In the genomic region with DNA sequence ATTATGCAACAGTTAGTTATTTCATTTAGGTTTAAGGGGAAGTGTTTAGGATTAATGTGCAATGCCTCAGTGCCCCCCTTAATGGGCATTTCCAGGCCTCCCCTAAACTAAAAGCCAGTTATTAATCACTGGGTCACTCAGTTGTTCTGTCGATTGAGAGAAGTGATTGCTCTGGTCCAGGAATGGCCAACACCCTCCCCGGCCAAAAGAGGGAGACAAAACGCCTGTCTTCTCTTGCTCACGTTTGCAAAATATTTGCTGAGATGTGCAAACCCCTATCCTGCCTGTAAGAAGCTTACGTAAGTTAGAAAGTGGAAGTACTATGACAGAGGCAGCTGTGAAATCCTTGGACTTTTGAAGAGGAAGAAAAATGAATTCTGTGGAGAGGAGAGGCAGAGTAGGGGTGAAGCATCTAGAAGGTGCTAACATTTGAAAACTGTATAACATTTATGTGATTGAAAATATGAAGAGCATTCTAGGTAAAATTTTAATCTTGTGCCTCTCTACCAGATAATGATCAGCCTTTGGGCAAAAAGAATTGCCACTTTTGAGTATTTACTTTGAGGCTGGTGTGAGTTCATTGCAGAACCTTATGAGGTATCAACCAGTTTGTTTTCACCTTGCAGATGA, we compare ENCODE assay signal across 9 cellular contexts. TPM values are rescaled to one million over a fixed set of nuclear protein-coding genes. Genes with fewer than 3 reads are reported as not detected.
DNase-seq lines count a peak whose midpoint lies in the region; ATAC-seq, FAIRE-seq and TF ChIP-seq lines count a peak whose summit lies in the region.
"Had no signal": no experiment of that assay in that cellular context is flagged by ENCODE, and none has a peak within 500 bp of the region (broad histone marks: within the 10 kb centered on the region; RNA-seq: fewer than 3 reads in every experiment).

No MANE protein-coding gene starts in this region.

- FAIRE-seq in frontal cortex (lab: Jason Lieb, UNC), result no peak

- TF ChIP-seq CTCF in brain microvascular endothelial cell (IDR thresholded peaks at IDR 0.05; ENCODE audit: low read depth, low read length, missing control alignments) (peak; percentile 78), lung (IDR thresholded peaks at IDR 0.05; ENCODE audit: control extremely low read depth, extremely low read depth) (no peak)

- ATAC-seq in lung (ENCODE audit: insufficient read depth, low FRiP score) (peak; percentile 44), T-helper 17 cell (no peak)
- ATAC-seq: mucosa of descending colon had no signal

- no peaks in the 10 kb centered on the region for H3K4me1 Mint-ChIP-seq in T-helper 17 cell

- H3K36me3 ChIP-seq in brain microvascular endothelial cell (replicated peaks) (no peaks in the 10 kb centered on the region), lung (ENCODE audit: control insufficient read depth in 2 of 2, insufficient read depth in 2 of 2, low read length in 2 of 2) (no peaks in the 10 kb centered on the region)

- no peak overlapping the region for H3K27ac Mint-ChIP-seq in T-helper 17 cell

- in situ Hi-C loops in brain microvascular endothelial cell (cut with HindIII; ENCODE audit: low pct_ligation_motif_present, low sequenced_read_pairs), result no loop called here

- no peak overlapping the region for H3K4me3 Mint-ChIP-seq in T-helper 17 cell

- DNase-seq in NCI-H1105 treated with DMSO at 0.1 percent for 48 hours (lab: John Stamatoyannopoulos, UW) (peak; percentile 32), NCI-H1105 (lab: John Stamatoyannopoulos, UW) (no peak), M059J (ENCODE audit: low read depth) (peak; percentile 15), brain microvascular endothelial cell (peak; percentile 36), lung (ENCODE audit: low spot score) (peak; percentile 36), frontal cortex (ENCODE audit: low spot score in 2 of 2) (no peak), T-helper 17 cell (no peak)
- no peak for DNase-seq in effector CD8-positive, alpha-beta T cell (lab: John Stamatoyannopoulos, UW)

- H3K27ac ChIP-seq in brain microvascular endothelial cell (no peak overlapping the region), lung (ENCODE audit: low read depth in 1 of 2, low read length in 1 of 2) (no peak overlapping the region)

- H3K27me3 ChIP-seq in brain microvascular endothelial cell (replicated peaks), result no peaks in the 10 kb centered on the region
- H3K27me3 ChIP-seq in lung (ENCODE audit: control insufficient read depth, insufficient read depth), result no peaks in the 10 kb centered on the region

- 21 to 32% methylated on average over 5 of the region's 5 CpGs for WGBS in lung, 2 donors

- no peaks in the 10 kb centered on the region for H3K27me3 Mint-ChIP-seq in T-helper 17 cell

- no peaks in the 10 kb centered on the region for H3K9me3 ChIP-seq in lung (ENCODE audit: control insufficient read depth in 2 of 2, insufficient read depth in 1 of 2, low read length in 1 of 2)
- H3K9me3 ChIP-seq in T-helper 17 cell (ENCODE audit: control insufficient read depth, low read length, poor library complexity, severe bottlenecking), result no peaks in the 10 kb centered on the region
- H3K9me3 ChIP-seq: mucosa of descending colon had no signal

- H3K4me1 ChIP-seq in lung (ENCODE audit: control insufficient read depth in 2 of 2, insufficient read depth in 2 of 2, low read length in 2 of 2), result no peaks in the 10 kb centered on the region

- H3K36me3 Mint-ChIP-seq in T-helper 17 cell (ENCODE audit: low read depth), result no peaks in the 10 kb centered on the region

- H3K4me3 ChIP-seq in brain microvascular endothelial cell (ENCODE audit: low read depth, low read length), result no peak overlapping the region
- H3K4me3 ChIP-seq in lung, result no peak overlapping the region
- H3K4me3 ChIP-seq: mucosa of descending colon had no signal

RNA-seq across cellular contexts. Expression of a gene that starts 37.7 kb away (rescaled TPM):
- 0.96 and 1.5 TPM in 2 replicates for total RNA-seq in M059J (2014; rRNA removed; shearing (Covaris generic))
- total RNA-seq in lung (10 to 100 TPM; 12.0 to 30.9 TPM), frontal cortex (119 TPM), T-helper 17 cell (not detected)
- 1 to 10 TPM in 1 of 2 donors, under 1 TPM in 1; 0.39 to 2.3 TPM for polyA plus RNA-seq in lung

Comparison
In these comparisons a context has a peak if more than half of its experiments do, and no peak if none do; other contexts are left out.
1. DNase-seq: peak in NCI-H1105 treated with DMSO at 0.1 percent for 48 hours (single experiment), M059J (single experiment), brain microvascular endothelial cell (single experiment) and lung (single experiment); none in NCI-H1105 (single experiment), frontal cortex (0 of 2), T-helper 17 cell (0 of 3) and effector CD8-positive, alpha-beta T cell (single experiment).